Comparison of ENCODE assay signal across 1 cellular context in the genomic region with DNA sequence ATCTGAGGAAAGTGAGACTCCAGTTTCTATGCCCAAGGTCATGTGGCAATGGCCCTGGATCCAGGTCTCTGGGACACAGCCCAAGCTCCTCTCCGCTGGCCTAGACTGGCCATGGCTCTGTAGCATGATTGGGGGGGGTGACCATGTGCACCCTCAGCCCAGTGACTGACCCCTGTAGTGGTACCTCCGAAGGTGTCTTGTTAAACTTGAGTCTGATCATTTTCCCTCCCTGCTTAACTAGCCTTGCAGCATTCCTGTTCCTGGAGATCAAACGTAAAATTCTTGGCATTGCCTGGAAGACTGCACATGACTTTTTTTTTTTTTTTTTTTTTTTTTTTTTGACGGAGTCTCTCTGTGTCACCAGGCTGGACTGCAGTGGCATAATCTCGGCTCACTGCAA.
TF ChIP-seq lines count a peak whose summit lies in the region.

No MANE protein-coding gene starts in this region.

TF ChIP-seq in Ishikawa, 13 proteins besides CTCF, POLR2A, EP300 and RAD21 (continued from another document):
- TF ChIP-seq, protein P1, sequence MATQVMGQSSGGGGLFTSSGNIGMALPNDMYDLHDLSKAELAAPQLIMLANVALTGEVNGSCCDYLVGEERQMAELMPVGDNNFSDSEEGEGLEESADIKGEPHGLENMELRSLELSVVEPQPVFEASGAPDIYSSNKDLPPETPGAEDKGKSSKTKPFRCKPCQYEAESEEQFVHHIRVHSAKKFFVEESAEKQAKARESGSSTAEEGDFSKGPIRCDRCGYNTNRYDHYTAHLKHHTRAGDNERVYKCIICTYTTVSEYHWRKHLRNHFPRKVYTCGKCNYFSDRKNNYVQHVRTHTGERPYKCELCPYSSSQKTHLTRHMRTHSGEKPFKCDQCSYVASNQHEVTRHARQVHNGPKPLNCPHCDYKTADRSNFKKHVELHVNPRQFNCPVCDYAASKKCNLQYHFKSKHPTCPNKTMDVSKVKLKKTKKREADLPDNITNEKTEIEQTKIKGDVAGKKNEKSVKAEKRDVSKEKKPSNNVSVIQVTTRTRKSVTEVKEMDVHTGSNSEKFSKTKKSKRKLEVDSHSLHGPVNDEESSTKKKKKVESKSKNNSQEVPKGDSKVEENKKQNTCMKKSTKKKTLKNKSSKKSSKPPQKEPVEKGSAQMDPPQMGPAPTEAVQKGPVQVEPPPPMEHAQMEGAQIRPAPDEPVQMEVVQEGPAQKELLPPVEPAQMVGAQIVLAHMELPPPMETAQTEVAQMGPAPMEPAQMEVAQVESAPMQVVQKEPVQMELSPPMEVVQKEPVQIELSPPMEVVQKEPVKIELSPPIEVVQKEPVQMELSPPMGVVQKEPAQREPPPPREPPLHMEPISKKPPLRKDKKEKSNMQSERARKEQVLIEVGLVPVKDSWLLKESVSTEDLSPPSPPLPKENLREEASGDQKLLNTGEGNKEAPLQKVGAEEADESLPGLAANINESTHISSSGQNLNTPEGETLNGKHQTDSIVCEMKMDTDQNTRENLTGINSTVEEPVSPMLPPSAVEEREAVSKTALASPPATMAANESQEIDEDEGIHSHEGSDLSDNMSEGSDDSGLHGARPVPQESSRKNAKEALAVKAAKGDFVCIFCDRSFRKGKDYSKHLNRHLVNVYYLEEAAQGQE (IDR thresholded peaks at IDR 0.05; ENCODE audit: low read depth) = no peak
- peak; percentile 78 for TF ChIP-seq NFIC (IDR thresholded peaks at IDR 0.05)
- no peak for TF ChIP-seq ZBTB7A (IDR thresholded peaks at IDR 0.05; ENCODE audit: low read depth)
- TF ChIP-seq, protein P2, sequence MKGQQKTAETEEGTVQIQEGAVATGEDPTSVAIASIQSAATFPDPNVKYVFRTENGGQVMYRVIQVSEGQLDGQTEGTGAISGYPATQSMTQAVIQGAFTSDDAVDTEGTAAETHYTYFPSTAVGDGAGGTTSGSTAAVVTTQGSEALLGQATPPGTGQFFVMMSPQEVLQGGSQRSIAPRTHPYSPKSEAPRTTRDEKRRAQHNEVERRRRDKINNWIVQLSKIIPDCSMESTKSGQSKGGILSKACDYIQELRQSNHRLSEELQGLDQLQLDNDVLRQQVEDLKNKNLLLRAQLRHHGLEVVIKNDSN (IDR thresholded peaks at IDR 0.05) = peak; percentile 37; the same call in 1 of the 2 replicates
- no peak for TF ChIP-seq CEBPB (IDR thresholded peaks at IDR 0.05)
TF ChIP-seq in Ishikawa: peak in this region for 5.
